ENCODE assay signal across 9 cellular contexts in genomic region chr1:204150702-204151561, GRCh38. TPM values are rescaled to one million over a fixed set of nuclear protein-coding genes. Genes with fewer than 3 reads are reported as not detected.
DNase-seq lines count a peak whose midpoint lies in the region; ATAC-seq and TF ChIP-seq lines count a peak whose summit lies in the region.
"Had no signal": no experiment of that assay in that cellular context is flagged by ENCODE, and none has a peak within 500 bp of the region (broad histone marks: within the 10 kb centered on the region; RNA-seq: fewer than 3 reads in every experiment).

No MANE protein-coding gene starts in this region.

- TF ChIP-seq POLR2A in sigmoid colon (IDR thresholded peaks at IDR 0.05) (no peak), GM18505 (IDR thresholded peaks at IDR 0.05; ENCODE audit: borderline replicate concordance, extremely low read depth, insufficient read depth, insufficient read length) (no peak)

- H3K27ac ChIP-seq in HEK293 (ENCODE audit: extremely low read depth, low read depth, low read length), result no peak overlapping the region; the same call in 1 of the 2 replicates
- peak overlapping the region; percentile 74 for H3K27ac ChIP-seq in left ventricle myocardium inferior (replicated peaks)
- H3K27ac ChIP-seq in sigmoid colon, result peak overlapping the region; percentile 66 to 77 (median 72)
- H3K27ac ChIP-seq: KMS-11 had no signal

- H3K4me3 Mint-ChIP-seq in activated CD8-positive, alpha-beta T cell treated with anti-CD3 and anti-CD28 coated beads for 36 hours, result peak overlapping the region; percentile 45

- 40 to 44% methylated on average over 33 of the region's 33 CpGs for WGBS in sigmoid colon, 2 donors

- peak; percentile 38 for ATAC-seq in activated CD8-positive, alpha-beta T cell treated with anti-CD3 and anti-CD28 coated beads for 36 hours
- no peak for ATAC-seq in GM19397 (IDR thresholded peaks at IDR 0.05; ENCODE audit: unreplicated experiment)
- ATAC-seq in GM18505 (IDR thresholded peaks at IDR 0.05; ENCODE audit: unreplicated experiment), result no peak
- ATAC-seq in HG02798 (IDR thresholded peaks at IDR 0.05; ENCODE audit: poor library complexity, unreplicated experiment), result no peak

- POLR2A ChIA-PET in HEK293 (lab: Yijun Ruan, JAX), result interaction anchor here (1.0 kb wide), 2 partner anchors 13 to 365 kb away, joined by 3 to 4 read pairs; partner anchors contain the start of gene MDM4
- POLR2A ChIA-PET in activated CD8-positive, alpha-beta T cell treated with anti-CD3 and anti-CD28 coated beads for 36 hours (lab: Charles Lee), result interaction anchor here (0.6 to 2.0 kb wide), 2 partner anchors 180 to 213 kb away, joined by 3 to 8 read pairs; no protein-coding TSS in a partner anchor

- H3K27me3 ChIP-seq in left ventricle myocardium inferior (ENCODE audit: low read depth) (peaks cover 13% of the 10 kb centered on the region), sigmoid colon (peaks cover 0 to 4% (median 0%) of the 10 kb centered on the region in 3 donors)

- intact Hi-C loops in activated CD8-positive, alpha-beta T cell treated with anti-CD3 and anti-CD28 coated beads for 36 hours (cut with micrococcal nuclease), result no loop called here
- intact Hi-C loops in left ventricle myocardium inferior (cut with micrococcal nuclease) (no loop called here), sigmoid colon (cut with DNase I) (no loop called here)

- H3K27me3 Mint-ChIP-seq in activated CD8-positive, alpha-beta T cell treated with anti-CD3 and anti-CD28 coated beads for 36 hours, result no peaks in the 10 kb centered on the region

- TF ChIP-seq CTCF in HEK293 (tag by site-specific recombination; IDR thresholded peaks at IDR 0.05), result no peak
- no peak for TF ChIP-seq CTCF in activated CD8-positive, alpha-beta T cell treated with anti-CD3 and anti-CD28 coated beads for 36 hours (IDR thresholded peaks at IDR 0.05)
- TF ChIP-seq CTCF in left ventricle myocardium inferior (IDR thresholded peaks at IDR 0.05; ENCODE audit: borderline replicate concordance), result no peak
- no peak for TF ChIP-seq CTCF in sigmoid colon (IDR thresholded peaks at IDR 0.05)

- no peaks in the 10 kb centered on the region for H3K9me3 Mint-ChIP-seq in activated CD8-positive, alpha-beta T cell treated with anti-CD3 and anti-CD28 coated beads for 36 hours

- CTCF ChIA-PET in HEK293 (lab: Yijun Ruan, JAX), result interaction anchor here (0.6 to 2.9 kb wide), 9 partner anchors 11 to 1059 kb away, joined by 3 to 9 read pairs (median 3); no protein-coding TSS in a partner anchor
- CTCF ChIA-PET in activated CD8-positive, alpha-beta T cell treated with anti-CD3 and anti-CD28 coated beads for 36 hours (lab: Charles Lee), result interaction anchor here (0.9 to 2.8 kb wide), 5 partner anchors 12 to 248 kb away, joined by 3 to 19 read pairs (median 7); no protein-coding TSS in a partner anchor

- no peak for TF ChIP-seq EP300 in sigmoid colon (IDR thresholded peaks at IDR 0.05)

- H3K4me1 ChIP-seq in HEK293 (ENCODE audit: control insufficient read depth, insufficient read depth, low read length) (peaks cover 3% of the 10 kb centered on the region), left ventricle myocardium inferior (peaks cover 25% of the 10 kb centered on the region), sigmoid colon (peaks cover 0 to 24% (median 20%) of the 10 kb centered on the region in 4 donors)

- no peaks in the 10 kb centered on the region for H3K36me3 Mint-ChIP-seq in activated CD8-positive, alpha-beta T cell treated with anti-CD3 and anti-CD28 coated beads for 36 hours (ENCODE audit: low read depth)

- H3K36me3 ChIP-seq in HEK293 (ENCODE audit: control insufficient read depth in 2 of 2, insufficient read depth in 1 of 2, low read length in 2 of 2), result peaks cover 0 to 1% of the 10 kb centered on the region in 2 experiments; a peak in 1 of 3 replicates
- H3K36me3 ChIP-seq in left ventricle myocardium inferior, result no peaks in the 10 kb centered on the region
- no peaks in the 10 kb centered on the region for H3K36me3 ChIP-seq in sigmoid colon

- H3K27ac Mint-ChIP-seq in activated CD8-positive, alpha-beta T cell treated with anti-CD3 and anti-CD28 coated beads for 36 hours, result no peak overlapping the region

- DNase-seq in activated CD8-positive, alpha-beta T cell treated with anti-CD3 and anti-CD28 coated beads for 36 hours, result peak; percentile 31
- DNase-seq in left ventricle myocardium inferior, result no peak
- DNase-seq in sigmoid colon, result no peak
- no peak for DNase-seq in mesenteric fat pad (ENCODE audit: low spot score)

- H3K4me3 ChIP-seq in HEK293 (ENCODE audit: low read depth, low read length) (peak overlapping the region; percentile 66), left ventricle myocardium inferior (peak overlapping the region; percentile 86), sigmoid colon (peak overlapping the region; percentile 58 to 86 (median 72))

- peaks cover 3% of the 10 kb centered on the region for H3K4me1 Mint-ChIP-seq in activated CD8-positive, alpha-beta T cell treated with anti-CD3 and anti-CD28 coated beads for 36 hours (ENCODE audit: low read depth)

- H3K9me3 ChIP-seq in HEK293 (ENCODE audit: control insufficient read depth, insufficient read depth, low read depth, low read length), result no peaks in the 10 kb centered on the region
- no peaks in the 10 kb centered on the region for H3K9me3 ChIP-seq in left ventricle myocardium inferior (replicated peaks)
- no peaks in the 10 kb centered on the region for H3K9me3 ChIP-seq in sigmoid colon

TF ChIP-seq in HEK293, 187 proteins besides CTCF, POLR2A, EP300 and RAD21 (continues in another document):
- TF ChIP-seq ZFHX2 (tag by site-specific recombination; conservative IDR thresholded peaks at IDR 0.05) (peak; percentile 12; the same call in 1 of the 2 replicates), ZIC2 (tag by site-specific recombination; IDR thresholded peaks at IDR 0.05) (peak; percentile 47; the same call in 1 of the 2 replicates), PRDM10 (tag by site-specific recombination; IDR thresholded peaks at IDR 0.05) (peak; percentile 91), MYNN (tag by site-specific recombination; IDR thresholded peaks at IDR 0.05; ENCODE audit: borderline replicate concordance) (peak; percentile 98), KLF1 (tag by site-specific recombination; IDR thresholded peaks at IDR 0.05) (0 out of 2 replicates have a peak, but pooled peaks have one; percentile 16), SP7 (tag by site-specific recombination; IDR thresholded peaks at IDR 0.05) (0 out of 2 replicates have a peak, but pooled peaks have one; percentile 13), ZNF561 (tag by site-specific recombination; IDR thresholded peaks at IDR 0.05; ENCODE audit: borderline replicate concordance) (no peak)
- TF ChIP-seq, protein P1, sequence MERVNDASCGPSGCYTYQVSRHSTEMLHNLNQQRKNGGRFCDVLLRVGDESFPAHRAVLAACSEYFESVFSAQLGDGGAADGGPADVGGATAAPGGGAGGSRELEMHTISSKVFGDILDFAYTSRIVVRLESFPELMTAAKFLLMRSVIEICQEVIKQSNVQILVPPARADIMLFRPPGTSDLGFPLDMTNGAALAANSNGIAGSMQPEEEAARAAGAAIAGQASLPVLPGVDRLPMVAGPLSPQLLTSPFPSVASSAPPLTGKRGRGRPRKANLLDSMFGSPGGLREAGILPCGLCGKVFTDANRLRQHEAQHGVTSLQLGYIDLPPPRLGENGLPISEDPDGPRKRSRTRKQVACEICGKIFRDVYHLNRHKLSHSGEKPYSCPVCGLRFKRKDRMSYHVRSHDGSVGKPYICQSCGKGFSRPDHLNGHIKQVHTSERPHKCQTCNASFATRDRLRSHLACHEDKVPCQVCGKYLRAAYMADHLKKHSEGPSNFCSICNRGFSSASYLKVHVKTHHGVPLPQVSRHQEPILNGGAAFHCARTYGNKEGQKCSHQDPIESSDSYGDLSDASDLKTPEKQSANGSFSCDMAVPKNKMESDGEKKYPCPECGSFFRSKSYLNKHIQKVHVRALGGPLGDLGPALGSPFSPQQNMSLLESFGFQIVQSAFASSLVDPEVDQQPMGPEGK (tag by site-specific recombination; IDR thresholded peaks at IDR 0.05), result no peak

RNA-seq across cellular contexts. Expression of gene ETNK2, which starts 0.9 kb away (rescaled TPM):
- total RNA-seq in activated CD8-positive, alpha-beta T cell treated with anti-CD3 and anti-CD28 coated beads for 36 hours, result 1 to 10 TPM; 1.3 to 1.4 TPM
- total RNA-seq in left ventricle myocardium inferior (4.4 TPM), sigmoid colon (10 to 100 TPM in 1 of 4 donors, 1 to 10 TPM in 3; 3.8 to 10.5 (median 8.3) TPM), mesenteric fat pad (6.1 TPM)
- polyA plus RNA-seq in sigmoid colon, result 1 to 10 TPM in 2 of 3 donors, under 1 TPM in 1; 0.46 to 6.6 (median 3.0) TPM

RNA-seq across cellular contexts. Expression of gene REN, which starts 15.2 kb away (rescaled TPM):
- not detected for total RNA-seq in activated CD8-positive, alpha-beta T cell treated with anti-CD3 and anti-CD28 coated beads for 36 hours
- total RNA-seq in left ventricle myocardium inferior (not detected), sigmoid colon (not detected), mesenteric fat pad (1.3 TPM)
- 1 to 10 TPM in 1 of 3 donors, under 1 TPM in 2; 0.32 to 1.8 (median 0.92) TPM for polyA plus RNA-seq in sigmoid colon

RNA-seq across cellular contexts. Expression of gene KISS1, which starts 45.4 kb away (rescaled TPM):
- total RNA-seq in activated CD8-positive, alpha-beta T cell treated with anti-CD3 and anti-CD28 coated beads for 36 hours, result not detected
- total RNA-seq in left ventricle myocardium inferior (not detected), sigmoid colon (not detected), mesenteric fat pad (not detected)
- 1 to 10 TPM in 1 of 3 donors, not detected in 2; 1.2 TPM for polyA plus RNA-seq in sigmoid colon
